9 cellular contexts compared by ENCODE assay signal in genomic region chr6:124960757-124961467, GRCh38. TPM values are rescaled to one million over a fixed set of nuclear protein-coding genes. Genes with fewer than 3 reads are reported as not detected.
DNase-seq lines count a peak whose midpoint lies in the region; ATAC-seq and TF ChIP-seq lines count a peak whose summit lies in the region.
"Had no signal": no experiment of that assay in that cellular context is flagged by ENCODE, and none has a peak within 500 bp of the region (broad histone marks: within the 10 kb centered on the region; RNA-seq: fewer than 3 reads in every experiment).

No MANE protein-coding gene starts in this region.

- no peaks in the 10 kb centered on the region for H3K9me3 ChIP-seq in parathyroid adenoma (ENCODE audit: control insufficient read depth, low read length)
- no peaks in the 10 kb centered on the region for H3K9me3 ChIP-seq in mucosa of descending colon

- peaks cover 15 to 17% (median 15%) of the 10 kb centered on the region in 3 donors for H3K4me1 Mint-ChIP-seq in T-cell

- TF ChIP-seq CTCF in fibroblast of mammary gland (conservative IDR thresholded peaks at IDR 0.05; ENCODE audit: control insufficient read depth, insufficient read depth, low read depth, low read length): no peak
- no peak for TF ChIP-seq CTCF in parathyroid adenoma (IDR thresholded peaks at IDR 0.05)
- no peak for TF ChIP-seq CTCF in mucosa of descending colon (IDR thresholded peaks at IDR 0.05)

- DNase-seq in EH (ENCODE audit: low read depth) (peak; percentile 60), T-cell (no peak), fibroblast of mammary gland (ENCODE audit: low read depth) (no peak), HuH-7 (ENCODE audit: low spot score) (no peak), mucosa of descending colon (no peak)
- no peak for DNase-seq in stimulated activated CD4-positive, alpha-beta T cell treated with anti-CD3 and anti-CD28 coated beads, Interleukin-4, amount 100 ng/mL, for 24 hours
- no peak for DNase-seq in stimulated activated CD8-positive, alpha-beta memory T cell treated with anti-CD3 and anti-CD28 coated beads, Interleukin-4, amount 100 ng/mL, for 48 hours
- DNase-seq: Karpas-422 had no signal

- H3K4me3 Mint-ChIP-seq in T-cell: peak overlapping the region; percentile 66 to 80 (median 73)

- peak overlapping the region; percentile 88 for H3K4me2 ChIP-seq in parathyroid adenoma (ENCODE audit: low read length)

- peaks cover 19% of the 10 kb centered on the region for H3K4me1 ChIP-seq in parathyroid adenoma
- peaks cover 9% of the 10 kb centered on the region for H3K4me1 ChIP-seq in mucosa of descending colon (ENCODE audit: low read depth)

- POLR2A ChIA-PET in T-cell (lab: Charles Lee): no interaction called here

- peak overlapping the region; percentile 74 for H3K27ac ChIP-seq in parathyroid adenoma

- H3K4me3 ChIP-seq in fibroblast of mammary gland (ENCODE audit: control insufficient read depth, low read depth, low read length): peak overlapping the region; percentile 76
- peak overlapping the region; percentile 91 for H3K4me3 ChIP-seq in parathyroid adenoma (ENCODE audit: low read depth, low read length)
- no peak overlapping the region for H3K4me3 ChIP-seq in mucosa of descending colon

- H3K36me3 Mint-ChIP-seq in T-cell: no peaks in the 10 kb centered on the region

- CTCF ChIA-PET in T-cell (lab: Charles Lee): no interaction called here

- H2AFZ ChIP-seq in parathyroid adenoma: peak overlapping the region; percentile 86

- no peak overlapping the region for H3K9ac ChIP-seq in parathyroid adenoma

- H3K27ac Mint-ChIP-seq in T-cell: no peak overlapping the region

- peaks cover 0 to 3% (median 3%) of the 10 kb centered on the region in 3 donors for H3K9me3 Mint-ChIP-seq in T-cell

- no peaks in the 10 kb centered on the region for H3K27me3 ChIP-seq in parathyroid adenoma (ENCODE audit: control insufficient read depth, insufficient read depth, low read length)

- H3K36me3 ChIP-seq in parathyroid adenoma (ENCODE audit: control insufficient read depth, insufficient read depth, low read length) (peaks cover 8% of the 10 kb centered on the region), mucosa of descending colon (ENCODE audit: low read depth) (no peaks in the 10 kb centered on the region)

- peaks cover 49% of the 10 kb centered on the region for H3K79me2 ChIP-seq in parathyroid adenoma

- ATAC-seq in T-cell (replicated peaks in 1 of 4) (no peak), mucosa of descending colon (no peak)

- intact Hi-C loops in mucosa of descending colon (cut with DNase I, micrococcal nuclease): loop anchor here in 1 of 2 donors (10.0 kb wide), 1 partner anchor 144 kb away; no protein-coding TSS in a partner anchor

- peaks cover 48 to 50% of the 10 kb centered on the region in 2 donors for H3K27me3 Mint-ChIP-seq in T-cell

RNA-seq across cellular contexts. Expression of gene RNF217, which starts 1.3 kb away (rescaled TPM):
- under 1 TPM; 0.16 to 0.89 (median 0.59) TPM for total RNA-seq in T-cell
- 10 to 100 TPM; 11.6 to 47.3 (median 15.0) TPM for total RNA-seq in mucosa of descending colon

Comparison
In these comparisons a context has a peak if more than half of its experiments do, and no peak if none do; other contexts are left out.
1. RNA of gene RNF217, which starts 1.3 kb away (total RNA-seq): 11.6 to 47.3 TPM in mucosa of descending colon; 0.16 to 0.89 TPM in T-cell; every median in the first group is over 4 times any median in the second.